ENCODE assay signal across 19 cellular contexts in the genomic region with DNA sequence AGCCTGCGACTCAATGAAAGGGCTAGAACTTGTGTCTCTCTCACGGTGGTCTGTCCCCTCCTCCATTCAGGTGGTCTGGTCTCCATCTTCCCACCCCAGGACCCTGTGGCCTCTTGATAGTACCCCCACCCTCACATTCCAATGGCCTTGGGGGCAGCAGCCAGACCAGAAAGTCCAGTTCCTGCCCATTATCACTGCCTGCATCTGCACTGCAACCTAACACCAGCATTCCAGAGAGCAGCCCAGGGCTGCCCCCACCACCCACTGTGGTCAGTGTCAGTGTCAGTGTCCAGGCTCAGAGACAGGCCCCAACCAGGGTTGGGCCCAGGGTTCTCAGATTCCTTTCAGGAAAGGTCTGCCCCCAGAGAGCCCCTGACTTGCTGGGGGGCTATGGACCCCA. TPM values are rescaled to one million over a fixed set of nuclear protein-coding genes. Genes with fewer than 3 reads are reported as not detected.
DNase-seq lines count a peak whose midpoint lies in the region; ATAC-seq and TF ChIP-seq lines count a peak whose summit lies in the region.
"Had no signal": no experiment of that assay in that cellular context is flagged by ENCODE, and none has a peak within 500 bp of the region (broad histone marks: within the 10 kb centered on the region; RNA-seq: fewer than 3 reads in every experiment).

No MANE protein-coding gene starts in this region.

- ATAC-seq in IMR-90 (ENCODE audit: low read depth): peak; percentile 80
- ATAC-seq: Panc1, right cardiac atrium had no signal

- no peaks in the 10 kb centered on the region for H3K9me3 Mint-ChIP-seq in endothelial cell (ENCODE audit: unreplicated experiment)
- no peaks in the 10 kb centered on the region for H3K9me3 Mint-ChIP-seq in nephron progenitor cell

- POLR2A ChIA-PET in IMR-90 (lab: Charles Lee; ENCODE audit: unreplicated experiment): no interaction called here

- H3K4me1 Mint-ChIP-seq in endothelial cell (ENCODE audit: unreplicated experiment) (peaks cover 74% of the 10 kb centered on the region), nephron progenitor cell (peaks cover 80% of the 10 kb centered on the region)

- H4K8ac ChIP-seq in IMR-90 (ENCODE audit: low read depth in 2 of 2, low read length in 2 of 2): no peak overlapping the region

- no peak overlapping the region for H2BK120ac ChIP-seq in IMR-90 (ENCODE audit: low read depth, low read length)

- no peak overlapping the region for H2BK5ac ChIP-seq in IMR-90 (ENCODE audit: low read depth, low read length, poor library complexity, severe bottlenecking)

- CTCF ChIA-PET in IMR-90 (lab: Yijun Ruan, JAX): no interaction called here

- H3K27me3 ChIP-seq in IMR-90 (ENCODE audit: control insufficient read depth, insufficient read depth, low read length): peaks cover 48% of the 10 kb centered on the region

- no peaks in the 10 kb centered on the region for H3K79me1 ChIP-seq in IMR-90 (ENCODE audit: low read depth in 1 of 2, low read length in 2 of 2)

- no peaks in the 10 kb centered on the region for H3K36me3 ChIP-seq in IMR-90 (ENCODE audit: control insufficient read depth, insufficient read depth, low read length)
- H3K36me3 ChIP-seq: stomach had no signal

- peak overlapping the region; percentile 23 for H2AFZ ChIP-seq in IMR-90 (replicated peaks; ENCODE audit: low read length, poor library complexity)

- no peak overlapping the region for H4K5ac ChIP-seq in IMR-90 (ENCODE audit: low read depth, low read length)

- in situ Hi-C loops in IMR-90 (cut with MboI; ENCODE audit: low sequenced_read_pairs): no loop called here

- no peak overlapping the region for H3K4me3 ChIP-seq in IMR-90 (ENCODE audit: insufficient read depth, low read depth, low read length)
- H3K4me3 ChIP-seq: coronary artery, stomach had no signal

- peak overlapping the region; percentile 93 for H3K27ac Mint-ChIP-seq in endothelial cell (ENCODE audit: unreplicated experiment)
- H3K27ac Mint-ChIP-seq in nephron progenitor cell: peak overlapping the region; percentile 79

- intact Hi-C loops in IMR-90 (cut with micrococcal nuclease): no loop called here

- no peak overlapping the region for H2AK5ac ChIP-seq in IMR-90 (ENCODE audit: low read depth, low read length)

- no peak overlapping the region for H3K56ac ChIP-seq in IMR-90 (ENCODE audit: extremely low read depth, insufficient read depth, low read length)

- no peak overlapping the region for H3K18ac ChIP-seq in IMR-90 (ENCODE audit: low read depth, low read length)

- H3K23ac ChIP-seq in IMR-90 (ENCODE audit: low read depth, low read length): no peak overlapping the region

- H4K20me1 ChIP-seq in IMR-90 (ENCODE audit: insufficient read depth, low read length): no peaks in the 10 kb centered on the region

- no peak overlapping the region for H4K91ac ChIP-seq in IMR-90 (ENCODE audit: insufficient read depth, low read depth, low read length)

- TF ChIP-seq CTCF in IMR-90 (conservative IDR thresholded peaks at IDR 0.05; ENCODE audit: low read depth, low read length) (no peak), endothelial cell (IDR thresholded peaks at IDR 0.05; ENCODE audit: unreplicated experiment) (no peak), nephron progenitor cell (IDR thresholded peaks at IDR 0.05) (no peak)

- TF ChIP-seq POLR2A in IMR-90 (IDR thresholded peaks at IDR 0.05; ENCODE audit: low read depth, low read length): no peak

- H2BK15ac ChIP-seq in IMR-90 (ENCODE audit: low read depth, low read length): no peak overlapping the region

- peaks cover 2% of the 10 kb centered on the region; the same call in 1 of the 2 replicates for H3K4me1 ChIP-seq in IMR-90 (ENCODE audit: control insufficient read depth, insufficient read depth, low read length)

- DNase-seq in EH (ENCODE audit: low read depth) (peak; percentile 40), IMR-90 (no peak), endothelial cell (ENCODE audit: low spot score) (no peak), nephron progenitor cell (peak; percentile 66), HK-2 (ENCODE audit: unreplicated experiment) (no peak), hepatic stellate cell (ENCODE audit: low spot score) (no peak), dedifferentiated amniotic fluid mesenchymal stem cell (ENCODE audit: extremely low spot score) (no peak)
- no peak for DNase-seq in activated CD4-positive, alpha-beta T cell treated with anti-CD3 and anti-CD28 coated beads, Interleukin-2, amount 50 U/mL, for 1 hour
- DNase-seq: activated CD4-positive, alpha-beta T cell treated with anti-CD3 and anti-CD28 coated beads for 48 hours; activated CD8-positive, alpha-beta memory T cell treated with anti-CD3 and anti-CD28 coated beads, Interleukin-2, amount 50 U/mL, for 48 hours; C1 segment of cervical spinal cord; NCI-H1930; NCI-H524 treated with DMSO at 0.1 percent for 48 hours; right cardiac atrium; stimulated activated CD4-positive, alpha-beta T cell treated with anti-CD3 and anti-CD28 coated beads, Interleukin-2, amount 100 ng/mL, for 24 hours; stomach had no signal

- no peak for TF ChIP-seq RAD21 in IMR-90 (IDR thresholded peaks at IDR 0.05; ENCODE audit: low read length)

- peak overlapping the region; percentile 15 for H3K4me3 Mint-ChIP-seq in endothelial cell (ENCODE audit: unreplicated experiment)
- peak overlapping the region; percentile 30 for H3K4me3 Mint-ChIP-seq in nephron progenitor cell

- BruUV-seq in IMR-90 (replicated peaks; lab: Mats Ljungman, UMichigan): no TSS peak

- 20% methylated on average over 1 of the region's 2 CpGs; no CpG with 5 or more reads in 1 of the 2 experiments for WGBS in IMR-90 (ENCODE audit: extremely low coverage in 2 of 2, insufficient read length in 1 of 2), 2 experiments

- no peak overlapping the region for H3K27ac ChIP-seq in IMR-90 (ENCODE audit: insufficient read depth, low read length)
- H3K27ac ChIP-seq: coronary artery, stomach had no signal

- H3K9me1 ChIP-seq in IMR-90 (ENCODE audit: insufficient read depth, low read length): no peaks in the 10 kb centered on the region

- dilution Hi-C loops in IMR-90 (cut with HindIII; ENCODE audit: low sequenced_read_pairs, unreplicated experiment): no loop called here

- no peaks in the 10 kb centered on the region for H3K9me3 ChIP-seq in IMR-90 (ENCODE audit: control insufficient read depth, insufficient read depth, low read length)
- H3K9me3 ChIP-seq: stomach had no signal

- H3K27me3 Mint-ChIP-seq in endothelial cell (ENCODE audit: unreplicated experiment): peaks cover 14% of the 10 kb centered on the region
- H3K27me3 Mint-ChIP-seq in nephron progenitor cell (ENCODE audit: low read depth, poor library complexity): peaks cover 10% of the 10 kb centered on the region

- no peak overlapping the region for H3K14ac ChIP-seq in IMR-90 (replicated peaks; ENCODE audit: low read depth, low read length)

- H3K36me3 Mint-ChIP-seq in endothelial cell (ENCODE audit: low read depth, unreplicated experiment) (peaks cover 51% of the 10 kb centered on the region), nephron progenitor cell (ENCODE audit: low read depth) (peaks cover 42% of the 10 kb centered on the region)

- H3K4me2 ChIP-seq in IMR-90 (ENCODE audit: low read depth, low read length): no peak overlapping the region; the same call in 1 of the 2 replicates

- no peak overlapping the region for H2BK20ac ChIP-seq in IMR-90 (ENCODE audit: low read depth, low read length)

- no peak overlapping the region for H3K9ac ChIP-seq in IMR-90 (ENCODE audit: low read depth, low read length)

- peak overlapping the region; percentile 50 for H2AK9ac ChIP-seq in IMR-90 (replicated peaks; ENCODE audit: low read depth, low read length, poor library complexity)

- no peak overlapping the region for H3K4ac ChIP-seq in IMR-90 (ENCODE audit: low read depth, low read length)

TF ChIP-seq in IMR-90, 13 proteins besides CTCF, POLR2A, EP300 and RAD21:
- TF ChIP-seq MAFK (IDR thresholded peaks at IDR 0.05; ENCODE audit: low read depth, low read length) (no peak), RCOR1 (IDR thresholded peaks at IDR 0.05; ENCODE audit: insufficient replicate concordance, low read length) (no peak), MXI1 (IDR thresholded peaks at IDR 0.05; ENCODE audit: borderline replicate concordance, low read depth, low read length) (no peak), BHLHE40 (IDR thresholded peaks at IDR 0.05; ENCODE audit: low read depth, low read length) (no peak), CHD1 (IDR thresholded peaks at IDR 0.05; ENCODE audit: low read depth, low read length) (no peak), SMC3 (IDR thresholded peaks at IDR 0.05; ENCODE audit: low read depth, low read length) (no peak), MAZ (IDR thresholded peaks at IDR 0.05; ENCODE audit: borderline replicate concordance, low read depth, low read length) (0 out of 2 replicates have a peak, but pooled peaks have one; percentile 16)

RNA-seq across cellular contexts. Expression of a gene that starts 12.6 kb away (rescaled TPM):
- total RNA-seq in IMR-90 (2012; rRNA removed) (under 0.01 and 0.18 TPM in 2 replicates), endothelial cell (ENCODE audit: unreplicated experiment) (538 TPM)
- polyA plus RNA-seq in IMR-90 (2012; rRNA removed): 0.19 and 0.32 TPM in 2 replicates
- polyA plus RNA-seq in IMR-90 (2012; cell fraction: cytosol; rRNA removed): 0.03 and 0.12 TPM in 2 replicates
- 0.27 and 0.29 TPM in 2 replicates for polyA plus RNA-seq in IMR-90 (2012; cell fraction: nucleus; rRNA removed; ENCODE audit: low replicate concordance)
- total RNA-seq: aorta had no signal
- polyA plus RNA-seq: aorta had no signal

RNA-seq across cellular contexts. Expression of a gene that starts 57.5 kb away (rescaled TPM):
- total RNA-seq in IMR-90 (2012; rRNA removed) (0.54 and 0.56 TPM in 2 replicates), endothelial cell (ENCODE audit: unreplicated experiment) (4.2 TPM)
- 2.3 and 2.7 TPM in 2 replicates for polyA plus RNA-seq in IMR-90 (2012; rRNA removed)
- polyA plus RNA-seq in IMR-90 (2012; cell fraction: cytosol; rRNA removed): 1.2 and 2.6 TPM in 2 replicates
- polyA plus RNA-seq in IMR-90 (2012; cell fraction: nucleus; rRNA removed; ENCODE audit: low replicate concordance): 12.3 and 14.6 TPM in 2 replicates
- polyA plus RNA-seq: aorta had no signal

Comparison
In these comparisons a context has a peak if more than half of its experiments do, and no peak if none do; other contexts are left out.
1. DNase-seq: peak in EH (single experiment) and nephron progenitor cell (single experiment); none in IMR-90 (single experiment), endothelial cell (single experiment), HK-2 (single experiment), hepatic stellate cell (single experiment), dedifferentiated amniotic fluid mesenchymal stem cell (single experiment) and activated CD4-positive, alpha-beta T cell treated with anti-CD3 and anti-CD28 coated beads, Interleukin-2, amount 50 U/mL, for 1 hour (single experiment).
2. RNA of a gene that starts 12.6 kb away (total RNA-seq): 538 TPM in endothelial cell (single experiment); under 0.01 to 0.18 TPM in IMR-90; every median in the first group is over 100 times any median in the second.